ENCODE assay signal across 21 cellular contexts in the genomic region with DNA sequence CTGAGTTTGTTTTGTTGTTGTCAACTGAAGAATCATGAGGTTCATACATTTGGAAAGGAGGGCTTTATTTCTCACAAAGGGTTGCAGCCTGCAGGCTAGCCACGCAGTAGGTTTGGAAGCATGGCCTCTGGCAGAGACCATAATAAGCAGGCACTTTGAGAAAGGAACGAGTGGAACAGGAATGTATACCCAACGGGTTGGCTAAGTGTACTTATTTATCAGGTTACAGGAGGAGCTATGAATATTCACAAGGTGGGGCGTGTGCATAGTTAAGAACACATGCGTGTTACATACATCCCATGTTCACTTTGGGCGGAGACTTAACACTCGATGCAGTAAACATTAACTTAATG.
"Had no signal": no experiment of that assay in that cellular context is flagged by ENCODE, and none has a peak within 500 bp of the region (broad histone marks: within the 10 kb centered on the region; RNA-seq: fewer than 3 reads in every experiment).

No MANE protein-coding gene starts in this region.

- H2AFZ ChIP-seq: hepatocyte had no signal

- H3K4me2 ChIP-seq: hepatocyte had no signal

- H3K27ac Mint-ChIP-seq: mesothelial cell of epicardium; natural killer cell; stimulated activated memory B cell treated with anti-CD40 and anti-IgM and Interleukin-4, amounts not matched to agents 10 μg/mL and 1 μg/mL and 100 μg/mL, for 72 hours; stimulated activated naive CD8-positive, alpha-beta T cell treated with anti-CD3 and anti-CD28 coated beads, Interleukin-15, Interleukin-2, amounts not matched to agents 100 ng/mL and 50 ng/mL, for 24 hours had no signal

- H3K4me3 Mint-ChIP-seq: central memory CD8-positive, alpha-beta T cell; mesothelial cell of epicardium; natural killer cell; neural crest cell; stimulated activated memory B cell treated with anti-CD40 and anti-IgM and Interleukin-4, amounts not matched to agents 10 μg/mL and 1 μg/mL and 100 μg/mL, for 72 hours; stimulated activated naive CD8-positive, alpha-beta T cell treated with anti-CD3 and anti-CD28 coated beads, Interleukin-15, Interleukin-2, amounts not matched to agents 100 ng/mL and 50 ng/mL, for 24 hours had no signal

- H3K27ac ChIP-seq: dorsolateral prefrontal cortex, esophagus squamous epithelium, hepatocyte, spleen, tibial artery, upper lobe of right lung had no signal

- H3K9me3 Mint-ChIP-seq: central memory CD8-positive, alpha-beta T cell; natural killer cell had no signal

- H3K4me1 Mint-ChIP-seq: natural killer cell; neural crest cell; stimulated activated memory B cell treated with anti-CD40 and anti-IgM and Interleukin-4, amounts not matched to agents 10 μg/mL and 1 μg/mL and 100 μg/mL, for 72 hours had no signal

- H3K36me3 Mint-ChIP-seq: mesothelial cell of epicardium; natural killer cell; stimulated activated memory B cell treated with anti-CD40 and anti-IgM and Interleukin-4, amounts not matched to agents 10 μg/mL and 1 μg/mL and 100 μg/mL, for 72 hours had no signal

- DNase-seq: cortex of kidney; dorsolateral prefrontal cortex; effector CD8-positive, alpha-beta T cell; esophagus squamous epithelium; left colon; left ventricle myocardium superior; natural killer cell; occipital lobe; spleen; stimulated activated CD4-positive, alpha-beta T cell treated with anti-CD3 and anti-CD28 coated beads, Interleukin-15, amount 100 ng/mL, for 24 hours; stimulated activated CD4-positive, alpha-beta T cell treated with anti-CD3 and anti-CD28 coated beads, Interleukin-1b, Interleukin-23, amount 100 ng/mL, for 48 hours; stimulated activated CD4-positive, alpha-beta T cell treated with anti-CD3 and anti-CD28 coated beads, Interleukin-4, amount 100 ng/mL, for 24 hours; tibial artery; upper lobe of right lung had no signal

- H3K79me2 ChIP-seq: hepatocyte had no signal

- H3K36me3 ChIP-seq: esophagus squamous epithelium, spleen, tibial artery, upper lobe of right lung had no signal

- H3K4me1 ChIP-seq: spleen, tibial artery had no signal

- H3K27me3 ChIP-seq: upper lobe of right lung had no signal

- H3K4me3 ChIP-seq: dorsolateral prefrontal cortex, esophagus squamous epithelium, hepatocyte, spleen, tibial artery, upper lobe of right lung had no signal

- H3K9me3 ChIP-seq: esophagus squamous epithelium, tibial artery, upper lobe of right lung had no signal

- H3K27me3 Mint-ChIP-seq: stimulated activated naive CD8-positive, alpha-beta T cell treated with anti-CD3 and anti-CD28 coated beads, Interleukin-15, Interleukin-2, amounts not matched to agents 100 ng/mL and 50 ng/mL, for 24 hours had no signal

- ATAC-seq: left colon, left ventricle myocardium superior, natural killer cell, sciatic nerve, upper lobe of right lung had no signal
